ENCODE assay signal across 3 cellular contexts in genomic region chr5:133687212-133688051, GRCh38.
TF ChIP-seq lines count a peak whose summit lies in the region.

No MANE protein-coding gene starts in this region.

TF ChIP-seq in A549, 52 proteins besides CTCF, POLR2A, EP300 and RAD21:
- TF ChIP-seq HEYL (CRISPR knock-in tag; IDR thresholded peaks at IDR 0.05) (no peak), CHD2 (IDR thresholded peaks at IDR 0.05; ENCODE audit: low read length, partially characterized antibody) (no peak), KDM1A (IDR thresholded peaks at IDR 0.05; ENCODE audit: low read depth) (no peak), HOXA7 (CRISPR knock-in tag; IDR thresholded peaks at IDR 0.05) (no peak), USF2 (IDR thresholded peaks at IDR 0.05) (no peak), PHF8 (IDR thresholded peaks at IDR 0.05; ENCODE audit: borderline replicate concordance, low read depth) (no peak), FOXS1 (CRISPR knock-in tag; IDR thresholded peaks at IDR 0.05) (no peak)
- TF ChIP-seq, protein P1, sequence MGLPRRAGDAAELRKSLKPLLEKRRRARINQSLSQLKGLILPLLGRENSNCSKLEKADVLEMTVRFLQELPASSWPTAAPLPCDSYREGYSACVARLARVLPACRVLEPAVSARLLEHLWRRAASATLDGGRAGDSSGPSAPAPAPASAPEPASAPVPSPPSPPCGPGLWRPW (IDR thresholded peaks at IDR 0.05): no peak

TF ChIP-seq in IMR-90, 13 proteins besides CTCF, POLR2A, EP300 and RAD21:
- TF ChIP-seq ELK1 (IDR thresholded peaks at IDR 0.05; ENCODE audit: borderline replicate concordance, low read depth, low read length) (no peak), RCOR1 (IDR thresholded peaks at IDR 0.05; ENCODE audit: insufficient replicate concordance, low read length) (no peak), USF2 (IDR thresholded peaks at IDR 0.05; ENCODE audit: low read depth, low read length) (no peak), MAZ (IDR thresholded peaks at IDR 0.05; ENCODE audit: borderline replicate concordance, low read depth, low read length) (no peak), RFX5 (IDR thresholded peaks at IDR 0.05; ENCODE audit: low read depth, low read length) (no peak), CHD1 (IDR thresholded peaks at IDR 0.05; ENCODE audit: low read depth, low read length) (no peak), BHLHE40 (IDR thresholded peaks at IDR 0.05; ENCODE audit: low read depth, low read length) (no peak)
TF ChIP-seq in IMR-90: peak in this region for 0.

TF ChIP-seq in H1, 55 proteins besides CTCF, POLR2A, EP300 and RAD21:
- no peak for TF ChIP-seq E2F6 (IDR thresholded peaks at IDR 0.05)
- no peak for TF ChIP-seq RFX5 (IDR thresholded peaks at IDR 0.05; ENCODE audit: borderline replicate concordance, low read depth, low read length)
- no peak for TF ChIP-seq TCF12 (IDR thresholded peaks at IDR 0.05; ENCODE audit: low read depth, low read length)
- no peak for TF ChIP-seq RXRA (IDR thresholded peaks at IDR 0.05; ENCODE audit: insufficient read depth, low read depth, low read length)
- no peak for TF ChIP-seq RNF2 (IDR thresholded peaks at IDR 0.05; ENCODE audit: borderline replicate concordance, low read depth, low read length, missing control alignments, poor library complexity, severe bottlenecking)
